In genomic region chr11:60625262-60625661, GRCh38 we compare ENCODE assay signal across 9 cellular contexts.
DNase-seq lines count a peak whose midpoint lies in the region; ATAC-seq and TF ChIP-seq lines count a peak whose summit lies in the region.
"Had no signal": no experiment of that assay in that cellular context is flagged by ENCODE, and none has a peak within 500 bp of the region (broad histone marks: within the 10 kb centered on the region; RNA-seq: fewer than 3 reads in every experiment).

No MANE protein-coding gene starts in this region.

- H3K9ac ChIP-seq in PC-3 (ENCODE audit: low read length): no peak overlapping the region

- CTCF ChIA-PET in activated CD8-positive, alpha-beta T cell treated with anti-CD3 and anti-CD28 coated beads for 36 hours (lab: Charles Lee): no interaction called here
- CTCF ChIA-PET in activated CD8-positive, alpha-beta T cell treated with anti-CD3 and anti-CD28 coated beads, Interleukin-2, amount 10 ng/mL, durations not matched to agents 7 days and 5 days (lab: Charles Lee): no interaction called here
- CTCF ChIA-PET in PC-3 (lab: Charles Lee): no interaction called here

- 32 to 39% (median 38%) methylated on average over 2 of the region's 2 CpGs for WGBS in stomach, 5 donors
- WGBS in heart right ventricle, 2 donors: 34 to 35% methylated on average over 2 of the region's 2 CpGs

- no peaks in the 10 kb centered on the region for H3K36me3 ChIP-seq in PC-3 (ENCODE audit: low read depth, low read length)
- no peaks in the 10 kb centered on the region for H3K36me3 ChIP-seq in stomach
- no peaks in the 10 kb centered on the region for H3K36me3 ChIP-seq in heart right ventricle

- H3K4me2 ChIP-seq in PC-3 (ENCODE audit: low read length): no peak overlapping the region

- H3K79me2 ChIP-seq in PC-3 (ENCODE audit: low read length): no peaks in the 10 kb centered on the region

- no peak for TF ChIP-seq EP300 in stomach (IDR thresholded peaks at IDR 0.05)

- H3K9me3 Mint-ChIP-seq in activated CD8-positive, alpha-beta T cell treated with anti-CD3 and anti-CD28 coated beads for 36 hours: peaks cover 4% of the 10 kb centered on the region
- no peaks in the 10 kb centered on the region for H3K9me3 Mint-ChIP-seq in activated CD8-positive, alpha-beta T cell treated with anti-CD3 and anti-CD28 coated beads, Interleukin-2, amount 10 ng/mL, durations not matched to agents 7 days and 5 days (ENCODE audit: insufficient read depth)
- no peaks in the 10 kb centered on the region for H3K9me3 Mint-ChIP-seq in activated T-helper 17 cell treated with anti-CD3 and anti-CD28 coated beads, Interleukin-2, amount 50 U/mL, for 72 hours

- H3K4me3 ChIP-seq in PC-3 (ENCODE audit: low read length): no peak overlapping the region
- no peak overlapping the region for H3K4me3 ChIP-seq in stomach
- no peak overlapping the region for H3K4me3 ChIP-seq in heart right ventricle

- TF ChIP-seq CTCF in activated CD8-positive, alpha-beta T cell treated with anti-CD3 and anti-CD28 coated beads for 36 hours (IDR thresholded peaks at IDR 0.05): no peak
- TF ChIP-seq CTCF in PC-3 (conservative IDR thresholded peaks at IDR 0.05; ENCODE audit: low read depth, low read length) (peak; percentile 80), stomach (IDR thresholded peaks at IDR 0.05) (no peak), heart right ventricle (IDR thresholded peaks at IDR 0.05) (no peak)

- no peaks in the 10 kb centered on the region for H3K4me1 Mint-ChIP-seq in activated CD8-positive, alpha-beta T cell treated with anti-CD3 and anti-CD28 coated beads for 36 hours (ENCODE audit: low read depth)
- no peaks in the 10 kb centered on the region for H3K4me1 Mint-ChIP-seq in activated CD8-positive, alpha-beta T cell treated with anti-CD3 and anti-CD28 coated beads, Interleukin-2, amount 10 ng/mL, durations not matched to agents 7 days and 5 days (ENCODE audit: low read depth)
- no peaks in the 10 kb centered on the region for H3K4me1 Mint-ChIP-seq in activated T-helper 17 cell treated with anti-CD3 and anti-CD28 coated beads, Interleukin-2, amount 50 U/mL, for 72 hours
- H3K4me1 Mint-ChIP-seq: CD4-positive, CD25-positive, alpha-beta regulatory T cell had no signal

- ATAC-seq in activated CD8-positive, alpha-beta T cell treated with anti-CD3 and anti-CD28 coated beads for 36 hours: no peak
- ATAC-seq in activated CD8-positive, alpha-beta T cell treated with anti-CD3 and anti-CD28 coated beads, Interleukin-2, amount 10 ng/mL, durations not matched to agents 7 days and 5 days: no peak
- no peak for ATAC-seq in PC-3
- ATAC-seq in heart right ventricle: no peak
- no peak for ATAC-seq in activated T-helper 17 cell treated with anti-CD3 and anti-CD28 coated beads, Interleukin-2, amount 50 U/mL, for 72 hours (replicated peaks)

- H3K27me3 Mint-ChIP-seq in activated CD8-positive, alpha-beta T cell treated with anti-CD3 and anti-CD28 coated beads for 36 hours: peaks cover 13% of the 10 kb centered on the region
- H3K27me3 Mint-ChIP-seq in activated CD8-positive, alpha-beta T cell treated with anti-CD3 and anti-CD28 coated beads, Interleukin-2, amount 10 ng/mL, durations not matched to agents 7 days and 5 days (ENCODE audit: low read depth): no peaks in the 10 kb centered on the region
- peaks cover 8% of the 10 kb centered on the region for H3K27me3 Mint-ChIP-seq in activated T-helper 17 cell treated with anti-CD3 and anti-CD28 coated beads, Interleukin-2, amount 50 U/mL, for 72 hours

- no peak for TF ChIP-seq POLR2A in stomach (IDR thresholded peaks at IDR 0.05)

- H3K36me3 Mint-ChIP-seq in activated CD8-positive, alpha-beta T cell treated with anti-CD3 and anti-CD28 coated beads for 36 hours (ENCODE audit: low read depth): no peaks in the 10 kb centered on the region
- no peaks in the 10 kb centered on the region for H3K36me3 Mint-ChIP-seq in activated CD8-positive, alpha-beta T cell treated with anti-CD3 and anti-CD28 coated beads, Interleukin-2, amount 10 ng/mL, durations not matched to agents 7 days and 5 days (ENCODE audit: low read depth)
- no peaks in the 10 kb centered on the region for H3K36me3 Mint-ChIP-seq in activated T-helper 17 cell treated with anti-CD3 and anti-CD28 coated beads, Interleukin-2, amount 50 U/mL, for 72 hours (ENCODE audit: low read depth)
- H3K36me3 Mint-ChIP-seq: CD4-positive, CD25-positive, alpha-beta regulatory T cell had no signal

- H2AFZ ChIP-seq in PC-3 (ENCODE audit: low read length): no peak overlapping the region

- POLR2A ChIA-PET in activated CD8-positive, alpha-beta T cell treated with anti-CD3 and anti-CD28 coated beads for 36 hours (lab: Charles Lee): no interaction called here
- POLR2A ChIA-PET in activated CD8-positive, alpha-beta T cell treated with anti-CD3 and anti-CD28 coated beads, Interleukin-2, amount 10 ng/mL, durations not matched to agents 7 days and 5 days (lab: Charles Lee): no interaction called here
- POLR2A ChIA-PET in PC-3 (lab: Charles Lee; ENCODE audit: unreplicated experiment): no interaction called here

- no peak overlapping the region for H3K4me3 Mint-ChIP-seq in activated CD8-positive, alpha-beta T cell treated with anti-CD3 and anti-CD28 coated beads for 36 hours
- no peak overlapping the region for H3K4me3 Mint-ChIP-seq in activated CD8-positive, alpha-beta T cell treated with anti-CD3 and anti-CD28 coated beads, Interleukin-2, amount 10 ng/mL, durations not matched to agents 7 days and 5 days
- no peak overlapping the region for H3K4me3 Mint-ChIP-seq in activated T-helper 17 cell treated with anti-CD3 and anti-CD28 coated beads, Interleukin-2, amount 50 U/mL, for 72 hours
- H3K4me3 Mint-ChIP-seq: CD4-positive, CD25-positive, alpha-beta regulatory T cell had no signal

- H4K20me1 ChIP-seq in PC-3 (ENCODE audit: low read length): no peaks in the 10 kb centered on the region

- H3K9me3 ChIP-seq in PC-3 (ENCODE audit: low read length): 0 out of 2 replicates have a peak, but pooled peaks cover 9% of the 10 kb centered on the region
- no peaks in the 10 kb centered on the region for H3K9me3 ChIP-seq in stomach
- peaks cover 0 to 13% (median 0%) of the 10 kb centered on the region in 11 donors for H3K9me3 ChIP-seq in heart right ventricle

- H3K4me1 ChIP-seq in PC-3 (ENCODE audit: insufficient read depth, low read length) (no peaks in the 10 kb centered on the region), stomach (no peaks in the 10 kb centered on the region), heart right ventricle (no peaks in the 10 kb centered on the region)

- H3K27ac ChIP-seq in PC-3 (ENCODE audit: low read length) (no peak overlapping the region), stomach (no peak overlapping the region), heart right ventricle (no peak overlapping the region)

- BruUV-seq in PC-3 (replicated peaks; lab: Mats Ljungman, UMichigan): no TSS peak

- H3K27me3 ChIP-seq in PC-3 (ENCODE audit: low read length): peaks cover 18% of the 10 kb centered on the region; the same call in 1 of the 2 replicates
- H3K27me3 ChIP-seq in stomach: no peaks in the 10 kb centered on the region
- no peaks in the 10 kb centered on the region for H3K27me3 ChIP-seq in heart right ventricle

- H3F3A ChIP-seq in PC-3 (ENCODE audit: low read length, unreplicated experiment): no peaks in the 10 kb centered on the region

- no peak overlapping the region for H3K27ac Mint-ChIP-seq in activated CD8-positive, alpha-beta T cell treated with anti-CD3 and anti-CD28 coated beads for 36 hours
- H3K27ac Mint-ChIP-seq in activated CD8-positive, alpha-beta T cell treated with anti-CD3 and anti-CD28 coated beads, Interleukin-2, amount 10 ng/mL, durations not matched to agents 7 days and 5 days: no peak overlapping the region
- H3K27ac Mint-ChIP-seq in activated T-helper 17 cell treated with anti-CD3 and anti-CD28 coated beads, Interleukin-2, amount 50 U/mL, for 72 hours: no peak overlapping the region
- H3K27ac Mint-ChIP-seq: CD4-positive, CD25-positive, alpha-beta regulatory T cell had no signal

- DNase-seq in activated CD8-positive, alpha-beta T cell treated with anti-CD3 and anti-CD28 coated beads for 36 hours: peak; percentile 34
- DNase-seq in activated CD8-positive, alpha-beta T cell treated with anti-CD3 and anti-CD28 coated beads, Interleukin-2, amount 10 ng/mL, durations not matched to agents 7 days and 5 days: no peak
- DNase-seq in PC-3 (peak; percentile 75), fibroblast of gingiva (ENCODE audit: low read depth) (peak; percentile 32), stomach (peak; percentile 34), heart right ventricle (no peak), NCI-H146 treated with DMSO at 0.1 percent for 48 hours (lab: John Stamatoyannopoulos, UW; ENCODE audit: unreplicated experiment) (no peak)

- intact Hi-C loops in activated CD8-positive, alpha-beta T cell treated with anti-CD3 and anti-CD28 coated beads for 36 hours (cut with micrococcal nuclease): no loop called here
- intact Hi-C loops in PC-3 (cut with micrococcal nuclease) (no loop called here), stomach (cut with DNase I; ENCODE audit: low total_unique reads) (no loop called here), heart right ventricle (cut with DNase I) (no loop called here)

- H3K9me2 ChIP-seq in PC-3 (replicated peaks; ENCODE audit: low read length): no peaks in the 10 kb centered on the region

Comparison
In these comparisons a context has a peak if more than half of its experiments do, and no peak if none do; other contexts are left out.
1. DNase-seq: peak in activated CD8-positive, alpha-beta T cell treated with anti-CD3 and anti-CD28 coated beads for 36 hours (single experiment), PC-3 (single experiment), fibroblast of gingiva (single experiment) and stomach (single experiment); none in activated CD8-positive, alpha-beta T cell treated with anti-CD3 and anti-CD28 coated beads, Interleukin-2, amount 10 ng/mL, durations not matched to agents 7 days and 5 days (single experiment), heart right ventricle (0 of 2) and NCI-H146 treated with DMSO at 0.1 percent for 48 hours (single experiment).